ENCODE assay signal across 9 cellular contexts in genomic region chr14:34692898-34693227, GRCh38. TPM values are rescaled to one million over a fixed set of nuclear protein-coding genes. Genes with fewer than 3 reads are reported as not detected.
DNase-seq lines count a peak whose midpoint lies in the region; ATAC-seq and TF ChIP-seq lines count a peak whose summit lies in the region.
"Had no signal": no experiment of that assay in that cellular context is flagged by ENCODE, and none has a peak within 500 bp of the region (broad histone marks: within the 10 kb centered on the region; RNA-seq: fewer than 3 reads in every experiment).

No MANE protein-coding gene starts in this region.

- H3K4me1 ChIP-seq in hepatocyte (ENCODE audit: insufficient read depth) = peaks cover 5% of the 10 kb centered on the region
- no peaks in the 10 kb centered on the region for H3K4me1 ChIP-seq in sigmoid colon

- H3K9me3 ChIP-seq in hepatocyte (ENCODE audit: low read depth) = no peaks in the 10 kb centered on the region
- H3K9me3 ChIP-seq in sigmoid colon = no peaks in the 10 kb centered on the region

- H3K27me3 ChIP-seq in hepatocyte (no peaks in the 10 kb centered on the region), sigmoid colon (no peaks in the 10 kb centered on the region)

- no peak for TF ChIP-seq CTCF in Calu3 (IDR thresholded peaks at IDR 0.05; ENCODE audit: unreplicated experiment)
- TF ChIP-seq CTCF in hepatocyte (IDR thresholded peaks at IDR 0.05; ENCODE audit: poor library complexity) = no peak
- no peak for TF ChIP-seq CTCF in sigmoid colon (IDR thresholded peaks at IDR 0.05)

- no peak for TF ChIP-seq POLR2A in sigmoid colon (IDR thresholded peaks at IDR 0.05)

- H3K4me2 ChIP-seq in hepatocyte = peak overlapping the region; percentile 73

- H3K4me3 ChIP-seq in hepatocyte (no peak overlapping the region), sigmoid colon (peak overlapping the region; percentile 12 to 41 (median 34))

- peak overlapping the region; percentile 60 for H3K4me3 Mint-ChIP-seq in Calu3 (ENCODE audit: low read depth, unreplicated experiment)
- peak overlapping the region; percentile 35 for H3K4me3 Mint-ChIP-seq in activated T-helper 17 cell treated with anti-CD3 and anti-CD28 coated beads, Interleukin-2, amount 50 U/mL, for 72 hours

- DNase-seq in Calu3 (no peak), hepatocyte (ENCODE audit: low spot score) (no peak), sigmoid colon (no peak), OCI-M2 (lab: John Stamatoyannopoulos, UW; ENCODE audit: unreplicated experiment) (no peak), COR-L47 (lab: John Stamatoyannopoulos, UW) (no peak)
- DNase-seq in activated CD4-positive, alpha-beta T cell treated with anti-CD3 and anti-CD28 coated beads for 4 hours = no peak
- DNase-seq in activated CD4-positive, alpha-beta T cell treated with anti-CD3 and anti-CD28 coated beads, Interleukin-2, amount 50 U/mL, for 4 hours = no peak
- DNase-seq: effector CD8-positive, alpha-beta T cell had no signal

- peak overlapping the region; percentile 0 for H3K27ac Mint-ChIP-seq in Calu3 (ENCODE audit: unreplicated experiment)
- H3K27ac Mint-ChIP-seq in activated T-helper 17 cell treated with anti-CD3 and anti-CD28 coated beads, Interleukin-2, amount 50 U/mL, for 72 hours = peak overlapping the region; percentile 69

- CTCF ChIA-PET in Calu3 (lab: Charles Lee) = interaction anchor here (0.9 kb wide), 1 partner anchor 8 kb away, joined by 3 read pairs; no protein-coding TSS in a partner anchor

- H3K27ac ChIP-seq in hepatocyte = no peak overlapping the region
- no peak overlapping the region for H3K27ac ChIP-seq in sigmoid colon

- no peak for ATAC-seq in activated T-helper 17 cell treated with anti-CD3 and anti-CD28 coated beads, Interleukin-2, amount 50 U/mL, for 72 hours (replicated peaks)

- peaks cover 24% of the 10 kb centered on the region for H3K4me1 Mint-ChIP-seq in Calu3 (ENCODE audit: low read depth, unreplicated experiment)
- peaks cover 13% of the 10 kb centered on the region for H3K4me1 Mint-ChIP-seq in activated T-helper 17 cell treated with anti-CD3 and anti-CD28 coated beads, Interleukin-2, amount 50 U/mL, for 72 hours

- no peaks in the 10 kb centered on the region for H3K9me2 ChIP-seq in hepatocyte (replicated peaks; ENCODE audit: insufficient read depth)

- WGBS in hepatocyte (ENCODE audit: low lambda C conversion rate, missing lambda C conversion rate) = 79% methylated on average over 2 of the region's 2 CpGs
- WGBS in sigmoid colon, 2 donors = 49 to 80% methylated on average over 2 of the region's 2 CpGs

- H3K27me3 Mint-ChIP-seq in Calu3 (ENCODE audit: unreplicated experiment) = no peaks in the 10 kb centered on the region
- H3K27me3 Mint-ChIP-seq in activated T-helper 17 cell treated with anti-CD3 and anti-CD28 coated beads, Interleukin-2, amount 50 U/mL, for 72 hours = no peaks in the 10 kb centered on the region

- no peaks in the 10 kb centered on the region for H3K9me3 Mint-ChIP-seq in Calu3 (ENCODE audit: low read depth, unreplicated experiment)
- no peaks in the 10 kb centered on the region for H3K9me3 Mint-ChIP-seq in activated T-helper 17 cell treated with anti-CD3 and anti-CD28 coated beads, Interleukin-2, amount 50 U/mL, for 72 hours

- H4K20me1 ChIP-seq in hepatocyte (ENCODE audit: insufficient read depth, poor library complexity, severe bottlenecking) = no peaks in the 10 kb centered on the region

- no peak for TF ChIP-seq EP300 in sigmoid colon (IDR thresholded peaks at IDR 0.05)

- H3K36me3 ChIP-seq in hepatocyte (replicated peaks; ENCODE audit: insufficient read depth, low read depth) (no peaks in the 10 kb centered on the region), sigmoid colon (no peaks in the 10 kb centered on the region)

- no peak overlapping the region for H2AFZ ChIP-seq in hepatocyte

- BruUV-seq in Calu3 (replicated peaks; lab: Mats Ljungman, UMichigan) = no TSS peak

- peaks cover 4% of the 10 kb centered on the region for H3K36me3 Mint-ChIP-seq in Calu3 (ENCODE audit: insufficient read depth, unreplicated experiment)
- H3K36me3 Mint-ChIP-seq in activated T-helper 17 cell treated with anti-CD3 and anti-CD28 coated beads, Interleukin-2, amount 50 U/mL, for 72 hours (ENCODE audit: low read depth) = no peaks in the 10 kb centered on the region

- H3K79me2 ChIP-seq in hepatocyte = no peaks in the 10 kb centered on the region

- intact Hi-C loops in Calu3 (cut with micrococcal nuclease; ENCODE audit: unreplicated experiment) = no loop called here
- intact Hi-C loops in sigmoid colon (cut with DNase I) = no loop called here

RNA-seq across cellular contexts. Expression of gene CFL2, which starts 21.5 kb away (rescaled TPM):
- total RNA-seq in Calu3 (2022) (18.6 and 24.4 TPM in 2 replicates), hepatocyte (39.5 and 43.0 TPM in 2 replicates), sigmoid colon (100 to 1,000 TPM; 251 to 380 (median 284) TPM)
- total RNA-seq in activated T-helper 17 cell treated with anti-CD3 and anti-CD28 coated beads, Interleukin-2, amount 50 U/mL, for 72 hours = 1 to 10 TPM; 6.6 to 9.2 TPM
- polyA plus RNA-seq in hepatocyte (46.6 and 49.5 TPM in 2 replicates), sigmoid colon (10 to 100 TPM in 2 of 3 donors, 1 to 10 TPM in 1; 6.0 to 28.2 (median 15.2) TPM)
